Comparison of ENCODE assay signal across 8 cellular contexts in genomic region chr6:26045939-26046368, GRCh38. TPM values are rescaled to one million over a fixed set of nuclear protein-coding genes. Genes with fewer than 3 reads are reported as not detected.
DNase-seq lines count a peak whose midpoint lies in the region; ATAC-seq and TF ChIP-seq lines count a peak whose summit lies in the region.

No MANE protein-coding gene starts in this region.

- peak overlapping the region; percentile 56 for H3K9ac ChIP-seq in skeletal muscle satellite cell (ENCODE audit: low read depth, low read length)

- H3K4me3 ChIP-seq in skeletal muscle satellite cell (ENCODE audit: low read length) (peak overlapping the region; percentile 63), WERI-Rb-1 (ENCODE audit: low read depth, low read length) (no peak overlapping the region)

- no peaks in the 10 kb centered on the region for H3K9me3 ChIP-seq in skeletal muscle satellite cell (replicated peaks; ENCODE audit: low read length)
- peaks cover 14% of the 10 kb centered on the region for H3K9me3 ChIP-seq in WERI-Rb-1 (ENCODE audit: severe bottlenecking)

- peak overlapping the region; percentile 97 for H3K27ac ChIP-seq in RWPE1
- H3K27ac ChIP-seq in epithelial cell of prostate = peak overlapping the region; percentile 63
- H3K27ac ChIP-seq in WERI-Rb-1 = no peak overlapping the region

- H3K27me3 Mint-ChIP-seq in activated CD4-positive, alpha-beta T cell treated with anti-CD3 and anti-CD28 coated beads, Interleukin-2, amount 10 ng/mL, durations not matched to agents 7 days and 5 days = no peaks in the 10 kb centered on the region

- peak overlapping the region; percentile 89 for H3K4me2 ChIP-seq in skeletal muscle satellite cell (ENCODE audit: low read length)

- ATAC-seq in GM21737 (IDR thresholded peaks at IDR 0.05; ENCODE audit: unreplicated experiment) = no peak

- peak overlapping the region; percentile 83 for H3K4me3 Mint-ChIP-seq in activated CD4-positive, alpha-beta T cell treated with anti-CD3 and anti-CD28 coated beads, Interleukin-2, amount 10 ng/mL, durations not matched to agents 7 days and 5 days

- no peak for TF ChIP-seq CTCF in RWPE1 (conservative IDR thresholded peaks at IDR 0.05; ENCODE audit: low read depth)
- no peak for TF ChIP-seq CTCF in WERI-Rb-1 (IDR thresholded peaks at IDR 0.05; ENCODE audit: low read depth, low read length)

- peak overlapping the region; percentile 99 for H3K27ac Mint-ChIP-seq in activated CD4-positive, alpha-beta T cell treated with anti-CD3 and anti-CD28 coated beads, Interleukin-2, amount 10 ng/mL, durations not matched to agents 7 days and 5 days

- H3K4me1 Mint-ChIP-seq in activated CD4-positive, alpha-beta T cell treated with anti-CD3 and anti-CD28 coated beads, Interleukin-2, amount 10 ng/mL, durations not matched to agents 7 days and 5 days = peaks cover 48% of the 10 kb centered on the region

- H3K27me3 ChIP-seq in skeletal muscle satellite cell (ENCODE audit: control insufficient read depth, insufficient read depth, low read length) = no peaks in the 10 kb centered on the region
- no peaks in the 10 kb centered on the region for H3K27me3 ChIP-seq in WERI-Rb-1 (ENCODE audit: insufficient read depth, low read depth, severe bottlenecking)

- peaks cover 21% of the 10 kb centered on the region for H3K4me1 ChIP-seq in skeletal muscle satellite cell (ENCODE audit: control insufficient read depth, insufficient read depth, low read length)

- CTCF ChIA-PET in activated CD4-positive, alpha-beta T cell treated with anti-CD3 and anti-CD28 coated beads, Interleukin-2, amount 10 ng/mL, durations not matched to agents 7 days and 5 days (lab: Charles Lee) = interaction anchor here (0.6 to 6.9 kb wide), 5 partner anchors 8 to 63 kb away, joined by 3 to 121 read pairs (median 4); a partner anchor contains a TSS
- CTCF ChIA-PET in RWPE1 (lab: Yijun Ruan, JAX) = interaction anchor here (0.8 kb wide), 2 partner anchors 18 to 54 kb away, joined by 3 to 5 read pairs; no protein-coding TSS in a partner anchor

- no peak for DNase-seq in activated CD4-positive, alpha-beta T cell treated with anti-CD3 and anti-CD28 coated beads, Interleukin-2, amount 10 ng/mL, durations not matched to agents 7 days and 5 days
- no peak for DNase-seq in activated CD4-positive, alpha-beta T cell treated with anti-CD3 and anti-CD28 coated beads for 1 hour
- DNase-seq in RWPE1 (ENCODE audit: low spot score) (no peak), epithelial cell of prostate (ENCODE audit: low read depth, low spot score) (no peak), KBM-7 (no peak), WERI-Rb-1 (no peak)

- no peaks in the 10 kb centered on the region for H3K36me3 ChIP-seq in skeletal muscle satellite cell (ENCODE audit: insufficient read depth, low read length)
- H3K36me3 ChIP-seq in WERI-Rb-1 = no peaks in the 10 kb centered on the region

- in situ Hi-C loops in KBM-7 (cut with MboI; ENCODE audit: low pct_unique_long_range_greater_than_20kb, low sequenced_read_pairs) = loop anchor here (25.0 kb wide), 1 partner anchor 1091 kb away; a partner anchor contains a TSS

- H3K9me3 Mint-ChIP-seq in activated CD4-positive, alpha-beta T cell treated with anti-CD3 and anti-CD28 coated beads, Interleukin-2, amount 10 ng/mL, durations not matched to agents 7 days and 5 days = no peaks in the 10 kb centered on the region

- peaks cover 5% of the 10 kb centered on the region for H3K36me3 Mint-ChIP-seq in activated CD4-positive, alpha-beta T cell treated with anti-CD3 and anti-CD28 coated beads, Interleukin-2, amount 10 ng/mL, durations not matched to agents 7 days and 5 days (ENCODE audit: low read depth)

- POLR2A ChIA-PET in activated CD4-positive, alpha-beta T cell treated with anti-CD3 and anti-CD28 coated beads, Interleukin-2, amount 10 ng/mL, durations not matched to agents 7 days and 5 days (lab: Charles Lee) = interaction anchor here (0.6 to 8.5 kb wide), 17 partner anchors 8 to 1820 kb away, joined by 3 to 504 read pairs (median 6); partner anchors contain the start of gene HFE
- POLR2A ChIA-PET in RWPE1 (lab: Yijun Ruan, JAX; ENCODE audit: low non-redundant PET) = interaction anchor here (0.7 to 3.7 kb wide), 4 partner anchors 11 to 21 kb away, joined by 3 to 33 read pairs (median 4); a partner anchor contains a TSS

RNA-seq across cellular contexts. Expression of gene HFE, which starts 41.3 kb away (rescaled TPM):
- 1 to 10 TPM; 3.0 to 3.5 TPM for total RNA-seq in activated CD4-positive, alpha-beta T cell treated with anti-CD3 and anti-CD28 coated beads, Interleukin-2, amount 10 ng/mL, durations not matched to agents 7 days and 5 days
- 8.5 and 13.9 TPM in 2 replicates for total RNA-seq in skeletal muscle satellite cell (2012; rRNA removed)
